ENCODE assay signal across 9 cellular contexts in genomic region chr20:35648836-35649235, GRCh38. TPM values are rescaled to one million over a fixed set of nuclear protein-coding genes. Genes with fewer than 3 reads are reported as not detected.
A peak's percentile ranks its signal among the peaks of the same experiment; 100 is the strongest.
DNase-seq lines count a peak whose midpoint lies in the region; ATAC-seq lines count a peak whose summit lies in the region.
"Had no signal": no experiment of that assay in that cellular context is flagged by ENCODE, and none has a peak within 500 bp of the region (broad histone marks: within the 10 kb centered on the region; RNA-seq: fewer than 3 reads in every experiment).

No MANE protein-coding gene starts in this region.

- H3K4me3 Mint-ChIP-seq in T-helper 17 cell = no peak overlapping the region
- H3K4me3 Mint-ChIP-seq: activated CD4-positive, alpha-beta memory T cell treated with anti-CD3 and anti-CD28 coated beads, Interleukin-2, amount 10 ng/mL, durations not matched to agents 7 days and 5 days had no signal

- H3K9me3 ChIP-seq in T-helper 17 cell (ENCODE audit: control insufficient read depth, low read length, poor library complexity, severe bottlenecking) = no peaks in the 10 kb centered on the region

- no peaks in the 10 kb centered on the region for H3K27me3 Mint-ChIP-seq in T-helper 17 cell
- H3K27me3 Mint-ChIP-seq: activated CD4-positive, alpha-beta memory T cell treated with anti-CD3 and anti-CD28 coated beads, Interleukin-2, amount 10 ng/mL, durations not matched to agents 7 days and 5 days had no signal

- H3K4me1 Mint-ChIP-seq in T-helper 17 cell = peaks cover 30% of the 10 kb centered on the region

- no peak for ATAC-seq in T-helper 17 cell
- ATAC-seq in left lobe of liver = peak; percentile 75
- no peak for ATAC-seq in GM21786 (IDR thresholded peaks at IDR 0.05; ENCODE audit: unreplicated experiment)

- H3K27ac Mint-ChIP-seq in T-helper 17 cell = peak overlapping the region; percentile 77
- H3K27ac Mint-ChIP-seq: activated CD4-positive, alpha-beta memory T cell treated with anti-CD3 and anti-CD28 coated beads, Interleukin-2, amount 10 ng/mL, durations not matched to agents 7 days and 5 days had no signal

- DNase-seq in H4 (ENCODE audit: low spot score) (peak; percentile 29), T-helper 17 cell (no peak), left lobe of liver (ENCODE audit: low spot score) (no peak), COLO829 (ENCODE audit: low spot score) (no peak)
- DNase-seq: activated CD4-positive, alpha-beta memory T cell treated with anti-CD3 and anti-CD28 coated beads, Interleukin-2, amount 10 ng/mL, durations not matched to agents 7 days and 5 days; aorta; NCI-H1092 treated with DMSO at 0.1 percent for 48 hours; SW 1271 had no signal

- H3K36me3 Mint-ChIP-seq in T-helper 17 cell (ENCODE audit: low read depth) = peaks cover 3% of the 10 kb centered on the region

RNA-seq across cellular contexts. Expression of gene CPNE1, which starts 15.9 kb away (rescaled TPM):
- total RNA-seq in H4 (2014; rRNA removed; shearing (Covaris generic)) = 174 and 204 TPM in 2 replicates
- 100 to 1,000 TPM; 215 to 250 TPM for total RNA-seq in T-helper 17 cell
- 42.3 TPM for total RNA-seq in left lobe of liver

RNA-seq across cellular contexts. Expression of gene RBM12, which starts 15.9 kb away (rescaled TPM):
- total RNA-seq in H4 (2014; rRNA removed; shearing (Covaris generic)) = 37.1 and 62.3 TPM in 2 replicates
- total RNA-seq in T-helper 17 cell (10 to 100 TPM; 86.0 to 87.8 TPM), left lobe of liver (19.3 TPM)

RNA-seq across cellular contexts. Expression of gene SPAG4, which starts 33.2 kb away (rescaled TPM):
- 0.45 TPM in 1 of 2 replicates, not detected in the other for total RNA-seq in H4 (2014; rRNA removed; shearing (Covaris generic))
- total RNA-seq in T-helper 17 cell = 10 to 100 TPM; 13.7 to 15.7 TPM
- total RNA-seq in left lobe of liver = 4.7 TPM

RNA-seq across cellular contexts. Expression of gene NFS1, which starts 50.3 kb away (rescaled TPM):
- total RNA-seq in H4 (2014; rRNA removed; shearing (Covaris generic)) = 27.4 and 42.0 TPM in 2 replicates
- total RNA-seq in T-helper 17 cell (10 to 100 TPM; 16.8 to 19.4 TPM), left lobe of liver (60.9 TPM)

RNA-seq across cellular contexts. Expression of gene ROMO1, which starts 50.4 kb away (rescaled TPM):
- total RNA-seq in H4 (2014; rRNA removed; shearing (Covaris generic)) = 392 and 407 TPM in 2 replicates
- total RNA-seq in T-helper 17 cell = 10 to 100 TPM; 35.1 to 37.6 TPM
- 103 TPM for total RNA-seq in left lobe of liver
